Comparison of ENCODE assay signal across 26 cellular contexts in the genomic region with DNA sequence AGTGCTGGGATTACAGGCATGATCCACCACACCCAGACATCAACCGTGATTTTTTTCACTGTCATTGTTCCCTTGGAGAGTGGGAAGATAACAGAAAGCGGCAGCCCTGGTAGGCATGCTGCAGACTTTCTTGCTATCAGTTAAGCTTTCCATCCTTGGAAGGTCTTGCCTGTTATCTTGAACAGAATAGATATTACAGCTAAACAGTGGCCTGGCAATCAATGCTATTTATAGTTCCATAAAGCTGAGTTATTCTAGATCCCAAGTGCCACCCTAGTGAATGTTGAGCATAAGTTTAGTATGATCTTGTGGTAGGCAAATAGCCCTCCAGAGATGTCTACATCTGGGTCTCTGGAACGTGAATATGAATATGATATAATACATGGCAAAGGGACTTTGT.
DNase-seq lines count a peak whose midpoint lies in the region; ATAC-seq, FAIRE-seq and TF ChIP-seq lines count a peak whose summit lies in the region.
"Had no signal": no experiment of that assay in that cellular context is flagged by ENCODE, and none has a peak within 500 bp of the region (broad histone marks: within the 10 kb centered on the region; RNA-seq: fewer than 3 reads in every experiment).

No MANE protein-coding gene starts in this region.

- 96% methylated on average over 3 of the region's 3 CpGs for WGBS in esophagus muscularis mucosa
- 21 to 66% (median 49%) methylated on average over 3 of the region's 3 CpGs for WGBS in small intestine, 3 donors

- intact Hi-C loops in left ventricle myocardium superior (cut with micrococcal nuclease) = no loop called here
- intact Hi-C loops in cardiac septum (cut with DNase I) = no loop called here
- intact Hi-C loops in esophagus muscularis mucosa (cut with DNase I) = no loop called here

- H3K4me1 ChIP-seq in esophagus muscularis mucosa = peaks cover 0 to 6% (median 3%) of the 10 kb centered on the region in 4 donors
- H3K4me1 ChIP-seq in small intestine (ENCODE audit: control insufficient read depth in 2 of 2, insufficient read depth in 1 of 2, low read depth in 1 of 2, low read length in 1 of 2) = peaks cover 2 to 5% of the 10 kb centered on the region in 2 donors
- H3K4me1 ChIP-seq: BE2C, BLaER1 had no signal

- DNase-seq in left ventricle myocardium superior = no peak
- no peak for DNase-seq in cardiac septum (ENCODE audit: low spot score)
- DNase-seq in esophagus muscularis mucosa (ENCODE audit: extremely low spot score) = peak; percentile 83
- DNase-seq in small intestine = peak; percentile 48
- no peak for DNase-seq in activated CD4-positive, CD25-positive, alpha-beta regulatory T cell (lab: John Stamatoyannopoulos, UW)
- DNase-seq in kidney tubule cell (ENCODE audit: low spot score) = no peak
- DNase-seq: 8988T; ACHN; BE2C; C1 segment of cervical spinal cord; CD4-positive, alpha-beta memory T cell; CD4-positive, CD25-positive, alpha-beta regulatory T cell; CD8-positive, alpha-beta memory T cell; COR-L47; DMS 273 treated with DMSO at 0.1 percent for 48 hours; DMS153; DMS53; DMS79; DND-41; EL; GDM1 had no signal

- no peaks in the 10 kb centered on the region for H3K27me3 ChIP-seq in esophagus muscularis mucosa
- H3K27me3 ChIP-seq in small intestine (ENCODE audit: control insufficient read depth in 2 of 2, insufficient read depth in 2 of 2, low read length in 2 of 2) = no peaks in the 10 kb centered on the region
- H3K27me3 ChIP-seq: BE2C, BLaER1 had no signal

- peak; percentile 49 for ATAC-seq in left ventricle myocardium superior
- ATAC-seq: GM12878 had no signal

- H3K9me3 ChIP-seq in esophagus muscularis mucosa (peaks cover 0 to 12% (median 3%) of the 10 kb centered on the region in 4 donors), small intestine (ENCODE audit: control insufficient read depth, low read depth) (no peaks in the 10 kb centered on the region)
- H3K9me3 ChIP-seq: BE2C had no signal

- no peak for TF ChIP-seq CTCF in esophagus muscularis mucosa (IDR thresholded peaks at IDR 0.05)

- no peak overlapping the region for H3K4me3 ChIP-seq in esophagus muscularis mucosa
- H3K4me3 ChIP-seq in small intestine (ENCODE audit: low read depth in 1 of 2, low read length in 2 of 2) = no peak overlapping the region
- H3K4me3 ChIP-seq: BLaER1, GM12878 had no signal

- H3K36me3 ChIP-seq in esophagus muscularis mucosa (no peaks in the 10 kb centered on the region), small intestine (ENCODE audit: control insufficient read depth in 2 of 2, insufficient read depth in 2 of 2, low read length in 2 of 2) (no peaks in the 10 kb centered on the region)
- H3K36me3 ChIP-seq: BE2C, BLaER1 had no signal

- H3K27ac ChIP-seq in esophagus muscularis mucosa (replicated peaks in 1 of 4) = peak overlapping the region in 2 of 4 donors; percentile 45 to 53
- H3K27ac ChIP-seq in small intestine (ENCODE audit: low read depth in 1 of 2, low read length in 1 of 2) = peak overlapping the region in 1 of 2 donors; percentile 14
- H3K27ac ChIP-seq: BLaER1 had no signal

- TF ChIP-seq POLR2A in esophagus muscularis mucosa (IDR thresholded peaks at IDR 0.05; ENCODE audit: low read depth) = no peak

- FAIRE-seq in small intestine (lab: Jason Lieb, UNC) = no peak
- FAIRE-seq: A204.1, GM12878, GM12892, GM18507 had no signal

- no peak for TF ChIP-seq EP300 in esophagus muscularis mucosa (IDR thresholded peaks at IDR 0.05)

Comparison
In these comparisons a context has a peak if more than half of its experiments do, and no peak if none do; other contexts are left out.
1. DNase-seq: peak in esophagus muscularis mucosa (single experiment) and small intestine (single experiment); none in left ventricle myocardium superior (single experiment), cardiac septum (single experiment), activated CD4-positive, CD25-positive, alpha-beta regulatory T cell (0 of 4) and kidney tubule cell (single experiment).